In the genomic region with DNA sequence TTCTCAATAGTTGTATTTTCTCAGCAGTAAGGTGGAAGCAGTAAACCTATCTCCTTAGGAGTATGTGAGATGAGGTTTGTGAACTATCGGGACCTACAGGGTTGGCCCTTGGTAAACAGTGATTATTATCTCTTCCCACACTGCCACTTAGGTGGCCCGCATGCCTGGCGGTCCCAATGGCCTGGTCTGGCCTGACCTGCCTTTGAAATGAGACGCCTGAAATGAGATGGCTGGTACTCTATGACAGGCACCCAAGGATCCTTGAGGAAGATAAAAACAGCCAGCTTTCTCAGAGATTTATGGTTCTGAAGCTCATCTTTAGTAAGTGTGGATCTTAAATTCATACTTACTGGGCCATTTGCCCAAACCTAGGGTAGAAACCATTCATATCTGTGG, we compare ENCODE assay signal across 10 cellular contexts. TPM values are rescaled to one million over a fixed set of nuclear protein-coding genes. Genes with fewer than 3 reads are reported as not detected.
A peak's percentile ranks its signal among the peaks of the same experiment; 100 is the strongest.
DNase-seq lines count a peak whose midpoint lies in the region; ATAC-seq and TF ChIP-seq lines count a peak whose summit lies in the region.
"Had no signal": no experiment of that assay in that cellular context is flagged by ENCODE, and none has a peak within 500 bp of the region (broad histone marks: within the 10 kb centered on the region; RNA-seq: fewer than 3 reads in every experiment).

No MANE protein-coding gene starts in this region.

- TF ChIP-seq POLR2A in upper lobe of left lung (IDR thresholded peaks at IDR 0.05) = no peak

- no peak for TF ChIP-seq EP300 in upper lobe of left lung (IDR thresholded peaks at IDR 0.05)

- H3K4me1 ChIP-seq in SJCRH30 (peaks cover 26% of the 10 kb centered on the region), duodenal mucosa (ENCODE audit: control insufficient read depth in 1 of 2, insufficient read depth in 2 of 2, low read length in 2 of 2) (peaks cover 44 to 64% of the 10 kb centered on the region in 2 donors), mucosa of stomach (ENCODE audit: control insufficient read depth, insufficient read depth, low read length) (peaks cover 50% of the 10 kb centered on the region), upper lobe of left lung (peaks cover 66 to 74% (median 70%) of the 10 kb centered on the region in 4 donors)

- 46 to 55% methylated on average over 3 to 4 of the region's 4 CpGs for WGBS in upper lobe of left lung, 2 donors

- H3K27me3 ChIP-seq in SJCRH30 = no peaks in the 10 kb centered on the region
- H3K27me3 ChIP-seq in duodenal mucosa (ENCODE audit: control insufficient read depth in 1 of 2, insufficient read depth in 2 of 2, low read length in 2 of 2) = no peaks in the 10 kb centered on the region
- no peaks in the 10 kb centered on the region for H3K27me3 ChIP-seq in mucosa of stomach (ENCODE audit: control insufficient read depth, insufficient read depth, low read length)
- no peaks in the 10 kb centered on the region for H3K27me3 ChIP-seq in upper lobe of left lung

- no peak for DNase-seq in SJCRH30
- DNase-seq in upper lobe of left lung = no peak
- no peak for DNase-seq in SHP77 treated with DMSO at 0.1 percent for 48 hours (lab: John Stamatoyannopoulos, UW)
- DNase-seq: activated CD4-positive, alpha-beta T cell treated with anti-CD3 and anti-CD28 coated beads for 1 hour; RPMI8226 had no signal

- H3K9me3 ChIP-seq in SJCRH30 (replicated peaks) (no peaks in the 10 kb centered on the region), duodenal mucosa (ENCODE audit: control insufficient read depth in 1 of 2, low read length in 2 of 2) (no peaks in the 10 kb centered on the region), mucosa of stomach (ENCODE audit: control insufficient read depth, low read length) (no peaks in the 10 kb centered on the region), upper lobe of left lung (no peaks in the 10 kb centered on the region)

- H3K36me3 ChIP-seq in SJCRH30 (no peaks in the 10 kb centered on the region), duodenal mucosa (ENCODE audit: control insufficient read depth in 1 of 2, insufficient read depth in 2 of 2, low read length in 2 of 2) (peaks cover 0 to 2% of the 10 kb centered on the region in 2 donors), mucosa of stomach (ENCODE audit: control insufficient read depth, insufficient read depth, low read length) (no peaks in the 10 kb centered on the region), upper lobe of left lung (no peaks in the 10 kb centered on the region)

- ATAC-seq in upper lobe of left lung (ENCODE audit: low FRiP score in 2 of 2) (no peak), HG03378 (IDR thresholded peaks at IDR 0.05; ENCODE audit: unreplicated experiment) (no peak), HG03571 (IDR thresholded peaks at IDR 0.05; ENCODE audit: unreplicated experiment) (no peak)
- ATAC-seq: activated T-helper 17 cell treated with anti-CD3 and anti-CD28 coated beads, Interleukin-2, amount 50 U/mL, for 72 hours had no signal

- peak overlapping the region; percentile 47 for H3K27ac ChIP-seq in SJCRH30
- peak overlapping the region; percentile 5 for H3K27ac ChIP-seq in duodenal mucosa (ENCODE audit: low read depth, low read length)
- peak overlapping the region; percentile 50 to 73 (median 66) for H3K27ac ChIP-seq in upper lobe of left lung

- peak overlapping the region in 1 of 2 donors; percentile 20 for H3K9ac ChIP-seq in duodenal mucosa (ENCODE audit: low read depth in 1 of 2, low read length in 2 of 2)
- H3K9ac ChIP-seq in mucosa of stomach (ENCODE audit: low read length) = peak overlapping the region; percentile 1

- TF ChIP-seq CTCF in upper lobe of left lung (IDR thresholded peaks at IDR 0.05) = no peak

- no peak overlapping the region for H3K4me3 ChIP-seq in SJCRH30
- no peak overlapping the region for H3K4me3 ChIP-seq in duodenal mucosa (ENCODE audit: low read depth in 1 of 2, low read length in 2 of 2)
- H3K4me3 ChIP-seq in mucosa of stomach (ENCODE audit: low read length) = no peak overlapping the region
- no peak overlapping the region for H3K4me3 ChIP-seq in upper lobe of left lung

RNA-seq across cellular contexts. Expression of a gene that starts 45.2 kb away (rescaled TPM):
- 0.06 TPM in 1 of 2 replicates, not detected in the other for total RNA-seq in SJCRH30 (2014; rRNA removed; shearing (Covaris generic))
- total RNA-seq in upper lobe of left lung = 10 to 100 TPM in 5 of 6 donors, 1 to 10 TPM in 1; 5.6 to 41.9 (median 19.0) TPM

Comparison
In these comparisons a context has a peak if more than half of its experiments do, and no peak if none do; other contexts are left out.
1. H3K27ac ChIP-seq: peak in every context shown above with its lines; median percentile 66 in upper lobe of left lung; 47 in SJCRH30; 5 in duodenal mucosa.